Comparison of ENCODE assay signal across 2 cellular contexts in genomic region chr4:40832175-40832574, GRCh38.
TF ChIP-seq lines count a peak whose summit lies in the region.

No MANE protein-coding gene starts in this region.

TF ChIP-seq in GM23338, 12 proteins besides CTCF, POLR2A, EP300 and RAD21:
- TF ChIP-seq STAT1 (IDR thresholded peaks at IDR 0.05; ENCODE audit: unreplicated experiment) = no peak

TF ChIP-seq in H1, 55 proteins besides CTCF, POLR2A, EP300 and RAD21:
- TF ChIP-seq NRF1 (IDR thresholded peaks at IDR 0.05; ENCODE audit: low read depth, low read length) (no peak), SIRT6 (IDR thresholded peaks at IDR 0.05; ENCODE audit: low read length) (no peak), YY1 (IDR thresholded peaks at IDR 0.05; ENCODE audit: low read depth, low read length) (no peak), TEAD4 (IDR thresholded peaks at IDR 0.05; ENCODE audit: low read depth, low read length) (no peak), ZNF274 (IDR thresholded peaks at IDR 0.05; ENCODE audit: borderline replicate concordance, extremely low read depth, low read length) (no peak), RNF2 (IDR thresholded peaks at IDR 0.05; ENCODE audit: borderline replicate concordance, low read depth, low read length, missing control alignments, poor library complexity, severe bottlenecking) (no peak), RXRA (IDR thresholded peaks at IDR 0.05; ENCODE audit: insufficient read depth, low read depth, low read length) (no peak), JUN (IDR thresholded peaks at IDR 0.05; ENCODE audit: low read depth, low read length) (no peak), EZH2 (IDR thresholded peaks at IDR 0.05; ENCODE audit: low read depth, low read length, severe bottlenecking) (no peak), KDM1A (IDR thresholded peaks at IDR 0.05; ENCODE audit: borderline replicate concordance, low read length) (no peak), TAF7 (optimal IDR thresholded peaks at IDR 0.05; ENCODE audit: borderline replicate concordance, low read depth, low read length) (no peak), POLR2AphosphoS5 (IDR thresholded peaks at IDR 0.05; ENCODE audit: low read depth, low read length) (no peak), SUZ12 (IDR thresholded peaks at IDR 0.05; ENCODE audit: low read length) (no peak), TAF1 (IDR thresholded peaks at IDR 0.05; ENCODE audit: low read depth, low read length) (no peak), GABPA (IDR thresholded peaks at IDR 0.05; ENCODE audit: borderline replicate concordance, insufficient read depth, low read length) (no peak)
